Comparison of ENCODE assay signal across 30 cellular contexts in the genomic region with DNA sequence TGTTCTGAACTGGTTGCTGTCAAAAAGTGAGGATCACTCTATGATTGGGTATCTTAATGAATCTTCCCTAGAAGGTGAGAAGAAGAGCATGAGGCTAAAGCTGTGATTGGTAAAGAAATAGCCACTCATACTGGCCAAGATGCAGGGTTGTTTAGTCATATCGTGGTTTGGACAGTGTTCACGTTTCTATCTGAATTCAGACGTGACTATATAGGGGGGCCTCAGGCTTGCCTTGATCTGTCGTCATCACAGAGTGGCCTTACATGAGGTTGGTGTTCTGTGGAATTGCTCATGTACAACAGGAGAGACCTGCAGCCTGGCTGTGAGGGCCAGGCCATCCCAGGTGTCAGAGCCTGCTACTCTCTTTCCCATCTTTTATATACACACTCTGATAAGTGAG. TPM values are rescaled to one million over a fixed set of nuclear protein-coding genes. Genes with fewer than 3 reads are reported as not detected.
DNase-seq lines count a peak whose midpoint lies in the region; ATAC-seq and TF ChIP-seq lines count a peak whose summit lies in the region.
"Had no signal": no experiment of that assay in that cellular context is flagged by ENCODE, and none has a peak within 500 bp of the region (broad histone marks: within the 10 kb centered on the region; RNA-seq: fewer than 3 reads in every experiment).

No MANE protein-coding gene starts in this region.

- intact Hi-C loops in cardiac septum (cut with DNase I): no loop called here

- H3K27me3 ChIP-seq in RWPE2 (ENCODE audit: insufficient read depth, poor library complexity, severe bottlenecking) (peaks cover 5% of the 10 kb centered on the region), fibroblast of lung (ENCODE audit: control insufficient read depth, insufficient read depth, low read length) (peaks cover 2% of the 10 kb centered on the region), MG63 (no peaks in the 10 kb centered on the region; the same call in 1 of the 2 replicates)
- H3K27me3 ChIP-seq: ascending aorta, BLaER1, hepatocyte, neural progenitor cell, upper lobe of right lung had no signal

- H3K4me2 ChIP-seq in fibroblast of lung (ENCODE audit: extremely low read depth, insufficient read depth, low read length): no peak overlapping the region
- H3K4me2 ChIP-seq: BLaER1, hepatocyte, neural progenitor cell had no signal

- no peaks in the 10 kb centered on the region for H3K4me1 ChIP-seq in RWPE2 (ENCODE audit: insufficient read depth, poor library complexity, severe bottlenecking)
- H3K4me1 ChIP-seq in fibroblast of lung (ENCODE audit: control insufficient read depth, extremely low read depth, insufficient read depth, low read length): no peaks in the 10 kb centered on the region
- H3K4me1 ChIP-seq: ascending aorta, BLaER1, neural progenitor cell, parathyroid adenoma, upper lobe of right lung had no signal

- no peak overlapping the region for H3K4me3 ChIP-seq in RWPE2 (ENCODE audit: severe bottlenecking)
- H3K4me3 ChIP-seq in fibroblast of lung (replicated peaks in 1 of 4; ENCODE audit: control extremely low read depth in 1 of 4, insufficient read depth in 1 of 4, low read depth in 3 of 4, low read length in 4 of 4): no peak overlapping the region
- no peak overlapping the region for H3K4me3 ChIP-seq in MG63
- H3K4me3 ChIP-seq: ascending aorta, BLaER1, hepatocyte, neural progenitor cell, upper lobe of right lung had no signal

- H3K9me3 ChIP-seq in RWPE2 (ENCODE audit: severe bottlenecking) (no peaks in the 10 kb centered on the region), fibroblast of lung (ENCODE audit: control insufficient read depth, insufficient read depth, low read depth, low read length) (no peaks in the 10 kb centered on the region), MG63 (peaks cover 3% of the 10 kb centered on the region)

- peak; percentile 35; the same call in 1 of the 3 replicates for ATAC-seq in RWPE2 (ENCODE audit: low read depth)
- no peak for ATAC-seq in HG03159 (IDR thresholded peaks at IDR 0.05; ENCODE audit: unreplicated experiment)
- ATAC-seq: upper lobe of right lung had no signal

- no peak overlapping the region for H2AFZ ChIP-seq in fibroblast of lung (ENCODE audit: low read length)
- H2AFZ ChIP-seq: hepatocyte, neural progenitor cell, parathyroid adenoma had no signal

- no peaks in the 10 kb centered on the region for H3K79me2 ChIP-seq in fibroblast of lung (ENCODE audit: control insufficient read depth, insufficient read depth, low read length)
- H3K79me2 ChIP-seq: hepatocyte, parathyroid adenoma had no signal

- no peak for TF ChIP-seq CTCF in RWPE2 (IDR thresholded peaks at IDR 0.05; ENCODE audit: poor library complexity, severe bottlenecking)
- no peak for TF ChIP-seq CTCF in fibroblast of lung (conservative IDR thresholded peaks at IDR 0.05 in 1 of 2, IDR thresholded peaks at IDR 0.05 in 1 of 2; ENCODE audit: low read depth in 1 of 2, low read length in 2 of 2)

- no peak overlapping the region for H3K9ac ChIP-seq in fibroblast of lung (ENCODE audit: insufficient read depth, low read length)
- H3K9ac ChIP-seq: BLaER1, neural progenitor cell, parathyroid adenoma had no signal

- no peaks in the 10 kb centered on the region for H4K20me1 ChIP-seq in fibroblast of lung (ENCODE audit: control insufficient read depth, extremely low read depth, insufficient read depth, low read length)
- H4K20me1 ChIP-seq: BLaER1 had no signal

- H3K27ac ChIP-seq in RWPE2 (ENCODE audit: poor library complexity, severe bottlenecking) (no peak overlapping the region), fibroblast of lung (ENCODE audit: insufficient read depth, low read length) (no peak overlapping the region)
- H3K27ac ChIP-seq: ascending aorta, BLaER1, hepatocyte, neural progenitor cell, parathyroid adenoma, upper lobe of right lung had no signal

- peak; percentile 13 for DNase-seq in A172 (ENCODE audit: low spot score)
- peak; percentile 19 for DNase-seq in GM03348 (ENCODE audit: low spot score)
- DNase-seq in RWPE2 (ENCODE audit: low spot score): no peak
- DNase-seq in fibroblast of lung (ENCODE audit: low read depth in 2 of 2): peak; percentile 53 to 60
- no peak for DNase-seq in cardiac septum (ENCODE audit: low spot score)
- DNase-seq in globus pallidus (ENCODE audit: low spot score): no peak
- DNase-seq in MG63: no peak
- DNase-seq: activated CD4-positive, alpha-beta T cell treated with anti-CD3 and anti-CD28 coated beads, Interleukin-2, amount 50 U/mL, for 48 hours; activated CD8-positive, alpha-beta memory T cell treated with anti-CD3 and anti-CD28 coated beads, Interleukin-2, amount 50 U/mL, for 48 hours; DMS153; foreskin melanocyte; GDM1; NCI-H1105 treated with DMSO at 0.1 percent for 48 hours; NCI-H2029 treated with DMSO at 0.1 percent for 48 hours; NCI-H2227 treated with DMSO at 0.1 percent for 48 hours; NCI-H69; stimulated activated CD4-positive, alpha-beta T cell treated with anti-CD3 and anti-CD28 coated beads, Interleukin-2, amount 100 ng/mL, for 24 hours; substantia nigra; T-helper 1 cell; upper lobe of right lung had no signal

- H3K36me3 ChIP-seq in RWPE2 (ENCODE audit: low read depth): no peaks in the 10 kb centered on the region
- H3K36me3 ChIP-seq in fibroblast of lung (ENCODE audit: control insufficient read depth, insufficient read depth, low read length): no peaks in the 10 kb centered on the region
- H3K36me3 ChIP-seq in MG63: no peaks in the 10 kb centered on the region
- H3K36me3 ChIP-seq: ascending aorta, BLaER1, neural progenitor cell, upper lobe of right lung had no signal

RNA-seq across cellular contexts. Expression of gene RTP2, which starts 12.4 kb away (rescaled TPM):
- not detected in 2 replicates for total RNA-seq in A172 (2014; rRNA removed; shearing (Covaris generic))
- total RNA-seq in fibroblast of lung (not detected in 2 replicates), cardiac septum (not detected)
- polyA plus RNA-seq in fibroblast of lung: not detected in 2 replicates
- polyA plus RNA-seq in fibroblast of lung (2012): not detected in 2 replicates
- polyA minus RNA-seq in fibroblast of lung (ENCODE audit: low replicate concordance): 1.3 TPM in 1 of 2 replicates, not detected in the other
- total RNA-seq in MG63 (2014; rRNA removed; shearing (Covaris generic); ENCODE audit: low replicate concordance): not detected in 2 replicates
- total RNA-seq: activated T-helper 2 cell treated with anti-CD3 and anti-CD28 coated beads, Interferon-gamma antibody, Interleukin-2, Interleukin-4, amounts not matched to agents 10 μg/mL and 5 μg/mL and 100 μg/mL, durations not matched to agents 14 hours and 24 hours and 36 hours; ascending aorta; chondrocyte; endothelial cell of umbilical vein; hepatocyte; SK-MEL-5; upper lobe of right lung had no signal
- polyA plus RNA-seq: endothelial cell of umbilical vein, hepatocyte had no signal

RNA-seq across cellular contexts. Expression of gene SST, which starts 19.8 kb away (rescaled TPM):
- total RNA-seq in A172 (2014; rRNA removed; shearing (Covaris generic)): not detected in 2 replicates
- total RNA-seq in fibroblast of lung: not detected in 2 replicates
- not detected in 2 replicates for polyA plus RNA-seq in fibroblast of lung
- polyA plus RNA-seq in fibroblast of lung (2012): not detected in 2 replicates
- polyA minus RNA-seq in fibroblast of lung (ENCODE audit: low replicate concordance): not detected in 2 replicates
- total RNA-seq in cardiac septum: not detected
- total RNA-seq in MG63 (2014; rRNA removed; shearing (Covaris generic); ENCODE audit: low replicate concordance): not detected in 2 replicates
- total RNA-seq: activated T-helper 2 cell treated with anti-CD3 and anti-CD28 coated beads, Interferon-gamma antibody, Interleukin-2, Interleukin-4, amounts not matched to agents 10 μg/mL and 5 μg/mL and 100 μg/mL, durations not matched to agents 14 hours and 24 hours and 36 hours; ascending aorta; chondrocyte; endothelial cell of umbilical vein; SK-MEL-5; upper lobe of right lung had no signal
- polyA plus RNA-seq: endothelial cell of umbilical vein had no signal

RNA-seq across cellular contexts. Expression of gene BCL6, which starts 55.3 kb away (rescaled TPM):
- total RNA-seq in A172 (2014; rRNA removed; shearing (Covaris generic)): 3.2 and 4.6 TPM in 2 replicates
- 32.6 and 46.6 TPM in 2 replicates for total RNA-seq in fibroblast of lung
- 7.5 and 12.7 TPM in 2 replicates for polyA plus RNA-seq in fibroblast of lung
- polyA plus RNA-seq in fibroblast of lung (2012): 27.7 and 33.0 TPM in 2 replicates
- polyA minus RNA-seq in fibroblast of lung (ENCODE audit: low replicate concordance): 51.8 and 79.4 TPM in 2 replicates
- total RNA-seq in cardiac septum: 67.4 TPM
- 5.5 and 6.2 TPM in 2 replicates for total RNA-seq in MG63 (2014; rRNA removed; shearing (Covaris generic); ENCODE audit: low replicate concordance)

Comparison
In these comparisons a context has a peak if more than half of its experiments do, and no peak if none do; other contexts are left out.
1. DNase-seq: peak in A172 (single experiment), GM03348 (single experiment) and fibroblast of lung (2 of 2); none in RWPE2 (single experiment), cardiac septum (single experiment), globus pallidus (single experiment) and MG63 (single experiment).